Comparison of ENCODE assay signal across 1 cellular context in genomic region chr11:6745465-6746015, GRCh38.
A peak's percentile ranks its signal among the peaks of the same experiment; 100 is the strongest.
TF ChIP-seq lines count a peak whose summit lies in the region.

No MANE protein-coding gene starts in this region.

TF ChIP-seq in K562, 482 proteins besides CTCF, POLR2A, EP300 and RAD21 (continued from another document and continues in another):
- TF ChIP-seq PHB2 (IDR thresholded peaks at IDR 0.05; ENCODE audit: low read depth) (no peak), ZFP36 (IDR thresholded peaks at IDR 0.05; ENCODE audit: low read depth, low read length, partially characterized antibody) (no peak), SAFB (IDR thresholded peaks at IDR 0.05; ENCODE audit: borderline replicate concordance, low read depth, low read length) (no peak), RREB1 (CRISPR knock-in tag; IDR thresholded peaks at IDR 0.05) (no peak), CLOCK (CRISPR knock-in tag; IDR thresholded peaks at IDR 0.05; ENCODE audit: borderline replicate concordance) (no peak), MITF (IDR thresholded peaks at IDR 0.05) (no peak), NFYB (IDR thresholded peaks at IDR 0.05; ENCODE audit: extremely low read depth, insufficient read length) (no peak), SMARCA5 (IDR thresholded peaks at IDR 0.05) (no peak), DLX4 (CRISPR knock-in tag; IDR thresholded peaks at IDR 0.05) (no peak), ESRRA (IDR thresholded peaks at IDR 0.05; ENCODE audit: borderline replicate concordance, low read depth) (peak; percentile 75), PPARD (CRISPR knock-in tag; IDR thresholded peaks at IDR 0.05) (no peak), RFX7 (CRISPR knock-in tag; IDR thresholded peaks at IDR 0.05) (no peak), NFRKB (IDR thresholded peaks at IDR 0.05; ENCODE audit: low read depth) (0 out of 2 replicates have a peak, but pooled peaks have one; percentile 9), ZNF407 (IDR thresholded peaks at IDR 0.05; ENCODE audit: low read depth) (no peak), ZBTB17 (CRISPR knock-in tag; IDR thresholded peaks at IDR 0.05) (no peak), TBP (optimal IDR thresholded peaks at IDR 0.05; ENCODE audit: low read depth, low read length) (no peak), KLF16 (IDR thresholded peaks at IDR 0.05) (no peak), GTF2B (IDR thresholded peaks at IDR 0.05; ENCODE audit: extremely low read depth, insufficient read length) (no peak), PTTG1 (tag; IDR thresholded peaks at IDR 0.05; ENCODE audit: low read depth) (no peak), ZNF436 (CRISPR knock-in tag; IDR thresholded peaks at IDR 0.05) (no peak), FOXK1 (CRISPR knock-in tag; IDR thresholded peaks at IDR 0.05; ENCODE audit: borderline replicate concordance) (no peak), E2F1 (CRISPR knock-in tag; IDR thresholded peaks at IDR 0.05) (no peak), TAL1 (IDR thresholded peaks at IDR 0.05) (peak; percentile 43), ZNF77 (CRISPR knock-in tag; IDR thresholded peaks at IDR 0.05) (no peak), TCF7L2 (IDR thresholded peaks at IDR 0.05; ENCODE audit: low read depth, low read length) (no peak), ZC3H4 (CRISPR knock-in tag; IDR thresholded peaks at IDR 0.05; ENCODE audit: borderline replicate concordance) (no peak), ELF1 (tag; IDR thresholded peaks at IDR 0.05) (no peak), ZNF316 (IDR thresholded peaks at IDR 0.05) (peak; percentile 55), ZBTB49 (CRISPR knock-in tag; IDR thresholded peaks at IDR 0.05; ENCODE audit: borderline replicate concordance) (no peak), EHMT2 (IDR thresholded peaks at IDR 0.05) (peak; percentile 52; the same call in 1 of the 2 replicates), HNRNPH1 (optimal IDR thresholded peaks at IDR 0.05; ENCODE audit: low read depth, low read length) (no peak), USF1 (CRISPR knock-in tag; IDR thresholded peaks at IDR 0.05) (no peak)
